18 cellular contexts compared by ENCODE assay signal in genomic region chr1:205627956-205628355, GRCh38. TPM values are rescaled to one million over a fixed set of nuclear protein-coding genes. Genes with fewer than 3 reads are reported as not detected.
DNase-seq lines count a peak whose midpoint lies in the region; ATAC-seq and TF ChIP-seq lines count a peak whose summit lies in the region.
"Had no signal": no experiment of that assay in that cellular context is flagged by ENCODE, and none has a peak within 500 bp of the region (broad histone marks: within the 10 kb centered on the region; RNA-seq: fewer than 3 reads in every experiment).

No MANE protein-coding gene starts in this region.

- peak overlapping the region; percentile 51 for H3K4me3 ChIP-seq in CD4-positive, CD25-positive, alpha-beta regulatory T cell (ENCODE audit: low read depth, low read length)
- H3K4me3 ChIP-seq in endocrine pancreas (ENCODE audit: control insufficient read depth, insufficient read depth, low read length), result peak overlapping the region; percentile 18
- H3K4me3 ChIP-seq in BE2C (ENCODE audit: low read depth, low read length), result no peak overlapping the region
- no peak overlapping the region for H3K4me3 ChIP-seq in sigmoid colon
- H3K4me3 ChIP-seq: breast epithelium, coronary artery had no signal

- peaks cover 62% of the 10 kb centered on the region for H3K4me1 ChIP-seq in CD4-positive, CD25-positive, alpha-beta regulatory T cell (ENCODE audit: control insufficient read depth, insufficient read depth, low read length, poor library complexity, severe bottlenecking)
- H3K4me1 ChIP-seq in endocrine pancreas (ENCODE audit: control insufficient read depth, insufficient read depth, low read length), result peaks cover 24% of the 10 kb centered on the region
- no peaks in the 10 kb centered on the region; the same call in 1 of the 2 replicates for H3K4me1 ChIP-seq in BE2C
- peaks cover 0 to 35% (median 30%) of the 10 kb centered on the region in 4 donors for H3K4me1 ChIP-seq in sigmoid colon

- H3K9me3 Mint-ChIP-seq in activated CD4-positive, alpha-beta T cell treated with anti-CD3 and anti-CD28 coated beads for 36 hours (ENCODE audit: low read depth), result no peaks in the 10 kb centered on the region
- H3K9me3 Mint-ChIP-seq in CD4-positive, CD25-positive, alpha-beta regulatory T cell, result no peaks in the 10 kb centered on the region
- no peaks in the 10 kb centered on the region for H3K9me3 Mint-ChIP-seq in T-cell

- no peaks in the 10 kb centered on the region for H3K27me3 Mint-ChIP-seq in activated CD4-positive, alpha-beta T cell treated with anti-CD3 and anti-CD28 coated beads for 36 hours
- no peaks in the 10 kb centered on the region for H3K27me3 Mint-ChIP-seq in CD4-positive, CD25-positive, alpha-beta regulatory T cell
- H3K27me3 Mint-ChIP-seq in T-cell, result no peaks in the 10 kb centered on the region

- 91 to 94% methylated on average over 8 of the region's 8 CpGs for WGBS in sigmoid colon, 2 donors

- no peak for TF ChIP-seq POLR2A in sigmoid colon (IDR thresholded peaks at IDR 0.05)

- ATAC-seq in activated CD4-positive, alpha-beta T cell treated with anti-CD3 and anti-CD28 coated beads for 36 hours, result no peak
- no peak for ATAC-seq in CD4-positive, CD25-positive, alpha-beta regulatory T cell (ENCODE audit: low read depth in 2 of 2)
- ATAC-seq in T-cell (replicated peaks in 1 of 4), result no peak
- ATAC-seq: left lobe of liver had no signal

- no peaks in the 10 kb centered on the region for H3K27me3 ChIP-seq in CD4-positive, CD25-positive, alpha-beta regulatory T cell (ENCODE audit: control insufficient read depth, insufficient read depth, low read length)
- no peaks in the 10 kb centered on the region for H3K27me3 ChIP-seq in endocrine pancreas (ENCODE audit: control insufficient read depth, insufficient read depth, low read length)
- no peaks in the 10 kb centered on the region for H3K27me3 ChIP-seq in BE2C
- no peaks in the 10 kb centered on the region for H3K27me3 ChIP-seq in sigmoid colon
- H3K27me3 ChIP-seq: breast epithelium, spleen had no signal

- H3K36me3 ChIP-seq in CD4-positive, CD25-positive, alpha-beta regulatory T cell (ENCODE audit: control insufficient read depth, insufficient read depth, low read length), result peaks cover 18% of the 10 kb centered on the region
- H3K36me3 ChIP-seq in endocrine pancreas (ENCODE audit: control insufficient read depth, insufficient read depth, low read length) (no peaks in the 10 kb centered on the region), BE2C (peaks cover 6% of the 10 kb centered on the region), sigmoid colon (peaks cover 0 to 7% (median 0%) of the 10 kb centered on the region in 4 donors)
- H3K36me3 ChIP-seq: breast epithelium had no signal

- intact Hi-C loops in activated CD4-positive, alpha-beta T cell treated with anti-CD3 and anti-CD28 coated beads for 36 hours (cut with DNase I, micrococcal nuclease), result no loop called here
- intact Hi-C loops in sigmoid colon (cut with DNase I), result no loop called here

- TF ChIP-seq CTCF in BE2C (IDR thresholded peaks at IDR 0.05; ENCODE audit: low read depth, low read length) (no peak), sigmoid colon (IDR thresholded peaks at IDR 0.05) (no peak)

- peaks cover 63% of the 10 kb centered on the region for H3K4me1 Mint-ChIP-seq in activated CD4-positive, alpha-beta T cell treated with anti-CD3 and anti-CD28 coated beads for 36 hours
- H3K4me1 Mint-ChIP-seq in CD4-positive, CD25-positive, alpha-beta regulatory T cell, result peaks cover 36 to 88% (median 56%) of the 10 kb centered on the region in 4 donors
- H3K4me1 Mint-ChIP-seq in T-cell, result peaks cover 74 to 79% (median 77%) of the 10 kb centered on the region in 3 donors

- H3K9ac ChIP-seq in endocrine pancreas (ENCODE audit: control insufficient read depth, insufficient read depth, low read length), result no peak overlapping the region

- H3K36me3 Mint-ChIP-seq in activated CD4-positive, alpha-beta T cell treated with anti-CD3 and anti-CD28 coated beads for 36 hours (ENCODE audit: low read depth), result peaks cover 35% of the 10 kb centered on the region
- peaks cover 33% of the 10 kb centered on the region for H3K36me3 Mint-ChIP-seq in CD4-positive, CD25-positive, alpha-beta regulatory T cell
- H3K36me3 Mint-ChIP-seq in T-cell, result peaks cover 21% of the 10 kb centered on the region

- H3K9me3 ChIP-seq in CD4-positive, CD25-positive, alpha-beta regulatory T cell (ENCODE audit: control insufficient read depth in 2 of 2, low read length in 2 of 2), result no peaks in the 10 kb centered on the region
- H3K9me3 ChIP-seq in endocrine pancreas (ENCODE audit: control insufficient read depth, low read length) (no peaks in the 10 kb centered on the region), BE2C (no peaks in the 10 kb centered on the region), sigmoid colon (no peaks in the 10 kb centered on the region)
- H3K9me3 ChIP-seq: breast epithelium, spleen had no signal

- H3K4me3 Mint-ChIP-seq in activated CD4-positive, alpha-beta T cell treated with anti-CD3 and anti-CD28 coated beads for 36 hours, result peak overlapping the region; percentile 95
- H3K4me3 Mint-ChIP-seq in CD4-positive, CD25-positive, alpha-beta regulatory T cell, result peak overlapping the region; percentile 48 to 98 (median 92)
- H3K4me3 Mint-ChIP-seq in T-cell, result peak overlapping the region in 2 of 3 donors; percentile 85 to 91

- no peak overlapping the region for H3K27ac ChIP-seq in CD4-positive, CD25-positive, alpha-beta regulatory T cell (ENCODE audit: insufficient read depth, low read length, poor library complexity, severe bottlenecking)
- no peak overlapping the region for H3K27ac ChIP-seq in sigmoid colon
- H3K27ac ChIP-seq: breast epithelium, coronary artery had no signal

- CTCF ChIA-PET in activated CD4-positive, alpha-beta T cell treated with anti-CD3 and anti-CD28 coated beads for 36 hours (lab: Charles Lee), result interaction anchor here (1.9 to 6.8 kb wide), 2 partner anchors 19 to 33 kb away, joined by 4 to 219 read pairs; no protein-coding TSS in a partner anchor
- CTCF ChIA-PET in T-cell (lab: Charles Lee), result interaction anchor here (0.6 to 0.9 kb wide), 2 partner anchors 71 to 83 kb away, joined by 3 to 7 read pairs; no protein-coding TSS in a partner anchor

- POLR2A ChIA-PET in activated CD4-positive, alpha-beta T cell treated with anti-CD3 and anti-CD28 coated beads for 36 hours (lab: Charles Lee), result interaction anchor here (0.6 to 1.2 kb wide), 2 partner anchors 9 to 172 kb away, joined by 3 to 6 read pairs; no protein-coding TSS in a partner anchor
- POLR2A ChIA-PET in T-cell (lab: Charles Lee), result interaction anchor here (0.6 to 1.2 kb wide), 2 partner anchors 36 to 37 kb away, joined by 3 to 8 read pairs; no protein-coding TSS in a partner anchor

- DNase-seq in activated CD4-positive, alpha-beta T cell treated with anti-CD3 and anti-CD28 coated beads for 36 hours, result no peak
- no peak for DNase-seq in activated CD4-positive, alpha-beta T cell treated with anti-CD3 and anti-CD28 coated beads, Interleukin-2, amount 50 U/mL, for 48 hours
- no peak for DNase-seq in CD4-positive, CD25-positive, alpha-beta regulatory T cell
- DNase-seq in T-cell (no peak), BE2C (no peak), NCI-H446 (lab: John Stamatoyannopoulos, UW) (no peak), sigmoid colon (no peak)
- DNase-seq: 8988T; activated CD4-positive, alpha-beta T cell treated with anti-CD3 and anti-CD28 coated beads for 48 hours; DMS 273 treated with DMSO at 0.1 percent for 48 hours; midbrain; NCI-H1436; NCI-H526; spleen had no signal

- peak overlapping the region; percentile 77 for H3K27ac Mint-ChIP-seq in activated CD4-positive, alpha-beta T cell treated with anti-CD3 and anti-CD28 coated beads for 36 hours
- peak overlapping the region in 1 of 3 donors; percentile 90 for H3K27ac Mint-ChIP-seq in CD4-positive, CD25-positive, alpha-beta regulatory T cell
- H3K27ac Mint-ChIP-seq in T-cell, result peak overlapping the region; percentile 5 to 59

- no peak for TF ChIP-seq EP300 in sigmoid colon (IDR thresholded peaks at IDR 0.05)

RNA-seq across cellular contexts. Expression of gene ELK4, which starts 3.9 kb away (rescaled TPM):
- 10 to 100 TPM; 54.0 to 57.4 TPM for total RNA-seq in activated CD4-positive, alpha-beta T cell treated with anti-CD3 and anti-CD28 coated beads for 36 hours
- 106 TPM for total RNA-seq in CD4-positive, CD25-positive, alpha-beta regulatory T cell
- polyA plus RNA-seq in CD4-positive, CD25-positive, alpha-beta regulatory T cell, result 1 to 10 TPM; 3.5 to 4.7 (median 4.6) TPM
- total RNA-seq in T-cell, result 100 to 1,000 TPM; 131 to 185 (median 173) TPM
- polyA plus RNA-seq in BE2C (2012; ENCODE audit: insufficient read depth, insufficient read length, low read depth), result 9.0 TPM
- 10 to 100 TPM; 18.6 to 21.0 (median 20.1) TPM for total RNA-seq in sigmoid colon
- polyA plus RNA-seq in sigmoid colon, result 10 to 100 TPM in 1 of 3 donors, 1 to 10 TPM in 2; 2.4 to 10.3 (median 3.9) TPM

RNA-seq across cellular contexts. Expression of gene SLC45A3, which starts 52.4 kb away (rescaled TPM):
- total RNA-seq in activated CD4-positive, alpha-beta T cell treated with anti-CD3 and anti-CD28 coated beads for 36 hours, result under 1 TPM; 0.32 to 0.53 TPM
- 0.74 TPM for total RNA-seq in CD4-positive, CD25-positive, alpha-beta regulatory T cell
- not detected for polyA plus RNA-seq in CD4-positive, CD25-positive, alpha-beta regulatory T cell
- total RNA-seq in T-cell (1 to 10 TPM in 2 of 5 donors, under 1 TPM in 3; 0.35 to 2.1 (median 0.75) TPM), sigmoid colon (1 to 10 TPM in 1 of 4 donors, under 1 TPM in 3; 0.68 to 2.2 (median 0.77) TPM)
- polyA plus RNA-seq in BE2C (2012; ENCODE audit: insufficient read depth, insufficient read length, low read depth), result 0.26 TPM
- 10 to 100 TPM in 1 of 3 donors, 1 to 10 TPM in 2; 2.5 to 15.2 (median 3.6) TPM for polyA plus RNA-seq in sigmoid colon

Comparison
In these comparisons a context has a peak if more than half of its experiments do, and no peak if none do; other contexts are left out.
1. H3K4me3 ChIP-seq: peak in CD4-positive, CD25-positive, alpha-beta regulatory T cell (single experiment) and endocrine pancreas (single experiment); none in BE2C (single experiment) and sigmoid colon (0 of 4).
2. Peak in every context shown above with its lines, with median percentiles within 50 percentile points of each other: H3K4me3 Mint-ChIP-seq.